ENCODE assay signal across 13 cellular contexts in the genomic region with DNA sequence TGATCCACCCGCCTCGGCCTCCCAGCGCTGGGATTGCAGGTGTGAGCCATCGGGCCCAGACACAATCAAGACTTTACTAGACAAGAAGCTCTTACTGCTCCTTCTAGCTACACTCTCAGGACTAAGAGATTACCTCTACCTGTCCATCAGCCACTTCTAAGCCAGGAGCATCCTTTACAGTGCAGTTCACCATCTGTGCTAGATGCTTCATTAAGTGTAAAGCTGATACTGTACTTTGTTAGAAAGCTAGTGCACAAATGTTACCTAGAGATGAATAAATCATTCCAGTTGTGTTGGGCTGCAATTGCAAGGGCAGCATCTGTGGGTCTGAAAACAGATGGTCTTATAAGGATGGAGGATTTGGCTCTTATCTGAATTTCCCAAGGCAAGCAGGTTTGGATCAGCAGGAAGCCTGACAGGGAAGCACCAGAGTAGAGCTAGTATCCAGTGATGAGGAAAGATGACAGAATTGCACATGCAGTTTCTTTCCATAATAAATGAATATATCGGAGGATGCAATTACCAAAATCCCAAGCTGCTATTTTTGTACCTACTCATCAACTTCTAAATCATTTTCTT.
"Had no signal": no experiment of that assay in that cellular context is flagged by ENCODE, and none has a peak within 500 bp of the region (broad histone marks: within the 10 kb centered on the region; RNA-seq: fewer than 3 reads in every experiment).

No MANE protein-coding gene starts in this region.

- H3K9me3 Mint-ChIP-seq: activated CD4-positive, alpha-beta T cell treated with anti-CD3 and anti-CD28 coated beads, Interleukin-2, amount 10 ng/mL, durations not matched to agents 7 days and 5 days; activated naive CD4-positive, alpha-beta T cell treated with anti-CD3 and anti-CD28 coated beads for 36 hours; activated T-helper 17 cell treated with anti-CD3 and anti-CD28 coated beads, Interleukin-2, amount 50 U/mL, for 72 hours; neural crest cell had no signal

- H3K27ac ChIP-seq: adrenal gland, thyroid gland had no signal

- H3K27me3 Mint-ChIP-seq: activated CD4-positive, alpha-beta T cell treated with anti-CD3 and anti-CD28 coated beads, Interleukin-2, amount 10 ng/mL, durations not matched to agents 7 days and 5 days; activated T-helper 17 cell treated with anti-CD3 and anti-CD28 coated beads, Interleukin-2, amount 50 U/mL, for 72 hours had no signal

- DNase-seq: activated CD4-positive, alpha-beta T cell treated with anti-CD3 and anti-CD28 coated beads, Interleukin-2, amount 10 ng/mL, durations not matched to agents 7 days and 5 days; activated CD8-positive, alpha-beta memory T cell treated with anti-CD3 and anti-CD28 coated beads for 24 hours; activated naive CD4-positive, alpha-beta T cell treated with anti-CD3 and anti-CD28 coated beads for 36 hours; adrenal gland; cortex of kidney; effector CD8-positive, alpha-beta T cell; kidney; posterior cingulate gyrus; stimulated activated CD4-positive, alpha-beta T cell treated with anti-CD3 and anti-CD28 coated beads, Interleukin-15, amount 100 ng/mL, for 24 hours; T1000; thyroid gland had no signal

- H3K4me1 ChIP-seq: thyroid gland had no signal

- H3K9me3 ChIP-seq: adrenal gland, thyroid gland had no signal

- H3K27me3 ChIP-seq: adrenal gland, thyroid gland had no signal

- H3K36me3 ChIP-seq: adrenal gland, thyroid gland had no signal

- H3K4me3 Mint-ChIP-seq: activated CD4-positive, alpha-beta T cell treated with anti-CD3 and anti-CD28 coated beads, Interleukin-2, amount 10 ng/mL, durations not matched to agents 7 days and 5 days; activated naive CD4-positive, alpha-beta T cell treated with anti-CD3 and anti-CD28 coated beads for 36 hours; activated T-helper 17 cell treated with anti-CD3 and anti-CD28 coated beads, Interleukin-2, amount 50 U/mL, for 72 hours; neural crest cell had no signal

- H3K27ac Mint-ChIP-seq: activated naive CD4-positive, alpha-beta T cell treated with anti-CD3 and anti-CD28 coated beads for 36 hours; activated T-helper 17 cell treated with anti-CD3 and anti-CD28 coated beads, Interleukin-2, amount 50 U/mL, for 72 hours had no signal

- H3K4me3 ChIP-seq: adrenal gland, thyroid gland had no signal
